In genomic region chr17:73126716-73127473, GRCh38 we compare ENCODE assay signal across 1 cellular context.
TF ChIP-seq lines count a peak whose summit lies in the region.

No MANE protein-coding gene starts in this region.

TF ChIP-seq in SK-N-SH treated with all-trans-retinoic acid at 6 μM for 48 hours, 23 proteins besides CTCF, POLR2A, EP300 and RAD21 (continued from another document):
- TF ChIP-seq TSHZ2 (CRISPR knock-in tag; IDR thresholded peaks at IDR 0.05) (no peak), ZNF8 (CRISPR knock-in tag; IDR thresholded peaks at IDR 0.05) (no peak), PPARA (CRISPR knock-in tag; IDR thresholded peaks at IDR 0.05; ENCODE audit: borderline replicate concordance) (no peak), PATZ1 (CRISPR knock-in tag; IDR thresholded peaks at IDR 0.05; ENCODE audit: borderline replicate concordance) (no peak), ZFP3 (CRISPR knock-in tag; IDR thresholded peaks at IDR 0.05) (no peak), RARB (CRISPR knock-in tag; IDR thresholded peaks at IDR 0.05) (no peak), ZNF565 (CRISPR knock-in tag; conservative IDR thresholded peaks at IDR 0.05; ENCODE audit: low read depth) (no peak)
